Comparison of ENCODE assay signal across 27 cellular contexts in the genomic region with DNA sequence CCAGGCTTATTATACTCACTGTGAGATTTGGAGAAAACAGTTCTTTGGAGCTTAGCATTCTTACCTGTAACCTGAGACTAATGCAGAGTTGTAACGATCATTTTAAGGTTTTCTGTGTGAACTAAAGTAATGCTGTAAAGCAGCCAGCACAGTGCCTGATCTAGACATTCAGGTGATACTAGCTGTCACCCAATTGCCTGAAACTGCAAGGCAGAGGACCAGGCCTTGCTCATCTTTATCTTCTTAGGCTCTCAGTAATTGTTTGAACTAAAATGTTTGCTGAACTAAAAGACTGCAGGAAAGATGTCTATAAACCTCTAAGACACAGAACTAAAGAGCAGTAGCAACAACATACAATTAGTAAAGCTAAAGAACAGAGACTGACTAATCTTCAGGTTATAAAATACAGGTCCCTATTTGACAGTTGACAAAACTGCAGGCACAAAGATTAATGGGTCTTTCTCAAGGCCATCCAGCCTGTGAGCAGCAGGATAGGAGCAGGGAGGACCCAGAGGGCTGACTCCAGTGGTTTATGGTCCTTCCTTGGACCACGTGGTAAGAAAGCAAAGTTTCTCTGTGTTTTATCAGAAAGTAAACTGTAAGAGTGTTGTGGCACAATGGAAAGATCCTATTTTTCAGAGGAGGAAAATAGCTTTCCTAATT. TPM values are rescaled to one million over a fixed set of nuclear protein-coding genes. Genes with fewer than 3 reads are reported as not detected.
DNase-seq lines count a peak whose midpoint lies in the region; ATAC-seq, FAIRE-seq and TF ChIP-seq lines count a peak whose summit lies in the region.
"Had no signal": no experiment of that assay in that cellular context is flagged by ENCODE, and none has a peak within 500 bp of the region (broad histone marks: within the 10 kb centered on the region; RNA-seq: fewer than 3 reads in every experiment).

No MANE protein-coding gene starts in this region.

- TF ChIP-seq EP300 in upper lobe of left lung (IDR thresholded peaks at IDR 0.05) = no peak

- H3K4me3 ChIP-seq in cardiac muscle cell (no peak overlapping the region), iPS-15b (ENCODE audit: low read depth, low read length) (no peak overlapping the region), small intestine (ENCODE audit: low read depth in 1 of 2, low read length in 2 of 2) (no peak overlapping the region), upper lobe of left lung (no peak overlapping the region)
- H3K4me3 ChIP-seq: K562, MG63, SJCRH30 had no signal

- peaks cover 29% of the 10 kb centered on the region for H3K4me1 ChIP-seq in cardiac muscle cell (ENCODE audit: low read depth)
- H3K4me1 ChIP-seq in iPS-15b (ENCODE audit: control insufficient read depth, insufficient read depth, low read length) = peaks cover 9% of the 10 kb centered on the region
- no peaks in the 10 kb centered on the region for H3K4me1 ChIP-seq in small intestine (ENCODE audit: control insufficient read depth in 2 of 2, insufficient read depth in 1 of 2, low read depth in 1 of 2, low read length in 1 of 2)
- H3K4me1 ChIP-seq in upper lobe of left lung = no peaks in the 10 kb centered on the region
- H3K4me1 ChIP-seq: SJCRH30 had no signal

- H3K36me3 ChIP-seq in cardiac muscle cell (no peaks in the 10 kb centered on the region), iPS-15b (ENCODE audit: control insufficient read depth, insufficient read depth, low read length) (no peaks in the 10 kb centered on the region), small intestine (ENCODE audit: control insufficient read depth in 2 of 2, insufficient read depth in 2 of 2, low read length in 2 of 2) (peaks cover under 1 to 2% of the 10 kb centered on the region in 2 donors), upper lobe of left lung (peaks cover 0 to 23% (median 8%) of the 10 kb centered on the region in 4 donors)

- H3K36me3 Mint-ChIP-seq in T-helper 17 cell (ENCODE audit: low read depth) = peaks cover 7% of the 10 kb centered on the region
- H3K36me3 Mint-ChIP-seq: CD8-positive, alpha-beta T cell had no signal

- no peak overlapping the region for H3K4me3 Mint-ChIP-seq in T-helper 17 cell
- H3K4me3 Mint-ChIP-seq: CD8-positive, alpha-beta T cell had no signal

- 47 to 56% (median 50%) methylated on average over 2 of the region's 2 CpGs for WGBS in small intestine, 3 donors
- 72 to 74% methylated on average over 2 of the region's 2 CpGs for WGBS in upper lobe of left lung, 2 donors

- no peaks in the 10 kb centered on the region for H3K27me3 Mint-ChIP-seq in T-helper 17 cell

- H3K27ac ChIP-seq in cardiac muscle cell (peak overlapping the region; percentile 81), small intestine (ENCODE audit: low read depth in 1 of 2, low read length in 1 of 2) (no peak overlapping the region), upper lobe of left lung (no peak overlapping the region)
- H3K27ac ChIP-seq: SJCRH30 had no signal

- DNase-seq in cardiac muscle cell (ENCODE audit: low read depth in 1 of 2, low spot score in 1 of 2) = no peak
- DNase-seq in cardiac septum (ENCODE audit: low spot score) = no peak
- DNase-seq in T-helper 17 cell = no peak
- peak; percentile 16 for DNase-seq in small intestine
- DNase-seq in SKM-1 treated with dmso at 0.1 percent for 144 hours (lab: John Stamatoyannopoulos, UW; ENCODE audit: unreplicated experiment) = no peak
- no peak for DNase-seq in upper lobe of left lung
- no peak for DNase-seq in T1000 (lab: John Stamatoyannopoulos, UW)
- DNase-seq: AML-193; C1 segment of cervical spinal cord; Calu3; CD8-positive, alpha-beta T cell; DMS153; MG63; NCI-H1694 treated with DMSO at 0.1 percent for 48 hours; NCI-H2081 treated with DMSO at 0.1 percent for 48 hours; SJCRH30 had no signal

- H3K9me3 ChIP-seq in cardiac muscle cell (ENCODE audit: low read depth) (no peaks in the 10 kb centered on the region), T-helper 17 cell (ENCODE audit: control insufficient read depth, low read length, poor library complexity, severe bottlenecking) (no peaks in the 10 kb centered on the region), iPS-15b (ENCODE audit: control insufficient read depth, insufficient read depth, low read length) (no peaks in the 10 kb centered on the region), small intestine (ENCODE audit: control insufficient read depth, low read depth) (no peaks in the 10 kb centered on the region), upper lobe of left lung (no peaks in the 10 kb centered on the region)
- H3K9me3 ChIP-seq: MG63, SJCRH30 had no signal

- TF ChIP-seq CTCF in cardiac muscle cell (IDR thresholded peaks at IDR 0.05; ENCODE audit: low read depth, low read length) (no peak), upper lobe of left lung (IDR thresholded peaks at IDR 0.05) (no peak)

- FAIRE-seq in small intestine (lab: Jason Lieb, UNC) = no peak
- FAIRE-seq: G401.6, GM18507, H1, K562 had no signal

- no peak for TF ChIP-seq POLR2A in upper lobe of left lung (IDR thresholded peaks at IDR 0.05)

- intact Hi-C loops in cardiac septum (cut with DNase I) = no loop called here

- H3K4me1 Mint-ChIP-seq in T-helper 17 cell = peaks cover 3% of the 10 kb centered on the region

- no peaks in the 10 kb centered on the region for H3K27me3 ChIP-seq in cardiac muscle cell
- H3K27me3 ChIP-seq in iPS-15b (ENCODE audit: control insufficient read depth, insufficient read depth, low read length) = no peaks in the 10 kb centered on the region
- H3K27me3 ChIP-seq in small intestine (ENCODE audit: control insufficient read depth in 2 of 2, insufficient read depth in 2 of 2, low read length in 2 of 2) = no peaks in the 10 kb centered on the region
- no peaks in the 10 kb centered on the region for H3K27me3 ChIP-seq in upper lobe of left lung
- H3K27me3 ChIP-seq: MG63, SJCRH30 had no signal

- H3K27ac Mint-ChIP-seq in T-helper 17 cell = peak overlapping the region; percentile 24
- H3K27ac Mint-ChIP-seq: CD8-positive, alpha-beta T cell had no signal

- peak overlapping the region; percentile 47 for H3K9ac ChIP-seq in iPS-15b (ENCODE audit: low read depth, low read length)

- ATAC-seq in T-helper 17 cell (no peak), upper lobe of left lung (ENCODE audit: low FRiP score in 2 of 2) (no peak)
- ATAC-seq: CD8-positive, alpha-beta T cell; K562; Panc1 had no signal

RNA-seq across cellular contexts. Expression of gene SMLR1, which starts 31.4 kb away (rescaled TPM):
- total RNA-seq in cardiac muscle cell (not detected in 2 replicates), cardiac septum (not detected), T-helper 17 cell (not detected), upper lobe of left lung (under 1 TPM in 1 of 6 donors, not detected in 5; 0.33 TPM)
- polyA plus RNA-seq in cardiac muscle cell (0.31 TPM in 1 of 2 replicates, not detected in the other), small intestine (10 to 100 TPM in 2 of 3 donors, 1 to 10 TPM in 1; 1.4 to 34.4 (median 18.1) TPM)
- total RNA-seq: A172; Calu3; CD8-positive, alpha-beta T cell; Daoy; H1; K562; LHCN-M2; NCI-H460; SJCRH30 had no signal
- polyA plus RNA-seq: AG04450, H1, K562 had no signal
